ENCODE assay signal across 16 cellular contexts in genomic region chr5:131622633-131623032, GRCh38. TPM values are rescaled to one million over a fixed set of nuclear protein-coding genes. Genes with fewer than 3 reads are reported as not detected.
DNase-seq lines count a peak whose midpoint lies in the region; ATAC-seq and TF ChIP-seq lines count a peak whose summit lies in the region.
"Had no signal": no experiment of that assay in that cellular context is flagged by ENCODE, and none has a peak within 500 bp of the region (broad histone marks: within the 10 kb centered on the region; RNA-seq: fewer than 3 reads in every experiment).

No MANE protein-coding gene starts in this region.

- intact Hi-C loops in ovary (cut with DNase I) = no loop called here

- H3K9me3 Mint-ChIP-seq in activated naive CD8-positive, alpha-beta T cell treated with anti-CD3 and anti-CD28 coated beads for 36 hours = no peaks in the 10 kb centered on the region
- H3K9me3 Mint-ChIP-seq in stimulated activated memory B cell treated with anti-CD40 and anti-IgM and Interleukin-4, amounts not matched to agents 10 μg/mL and 1 μg/mL and 100 μg/mL, for 72 hours = peaks cover 3% of the 10 kb centered on the region
- H3K9me3 Mint-ChIP-seq: activated naive CD4-positive, alpha-beta T cell treated with anti-CD3 and anti-CD28 coated beads for 36 hours had no signal

- no peak overlapping the region for H3K4me3 ChIP-seq in ovary
- H3K4me3 ChIP-seq: uterus had no signal

- peaks cover 26% of the 10 kb centered on the region for H3K36me3 Mint-ChIP-seq in activated naive CD8-positive, alpha-beta T cell treated with anti-CD3 and anti-CD28 coated beads for 36 hours
- peaks cover 52% of the 10 kb centered on the region for H3K36me3 Mint-ChIP-seq in stimulated activated memory B cell treated with anti-CD40 and anti-IgM and Interleukin-4, amounts not matched to agents 10 μg/mL and 1 μg/mL and 100 μg/mL, for 72 hours

- H3K36me3 ChIP-seq in ovary = no peaks in the 10 kb centered on the region
- H3K36me3 ChIP-seq: uterus had no signal

- 80 to 84% (median 80%) methylated on average over 2 of the region's 2 CpGs for WGBS in ovary, 3 donors

- no peak overlapping the region for H3K4me3 Mint-ChIP-seq in activated naive CD8-positive, alpha-beta T cell treated with anti-CD3 and anti-CD28 coated beads for 36 hours
- H3K4me3 Mint-ChIP-seq in stimulated activated memory B cell treated with anti-CD40 and anti-IgM and Interleukin-4, amounts not matched to agents 10 μg/mL and 1 μg/mL and 100 μg/mL, for 72 hours = no peak overlapping the region
- H3K4me3 Mint-ChIP-seq: activated CD8-positive, alpha-beta T cell treated with anti-CD3 and anti-CD28 coated beads, Interleukin-2, amount 10 ng/mL, durations not matched to agents 7 days and 5 days; activated naive CD4-positive, alpha-beta T cell treated with anti-CD3 and anti-CD28 coated beads for 36 hours had no signal

- H3K27ac ChIP-seq in ovary = no peak overlapping the region
- H3K27ac ChIP-seq: uterus had no signal

- ATAC-seq in stimulated activated memory B cell treated with anti-CD40 and anti-IgM and Interleukin-4, amounts not matched to agents 10 μg/mL and 1 μg/mL and 100 μg/mL, for 72 hours = no peak
- ATAC-seq: activated CD8-positive, alpha-beta T cell treated with anti-CD3 and anti-CD28 coated beads, Interleukin-2, amount 10 ng/mL, durations not matched to agents 7 days and 5 days; left lobe of liver; Panc1 had no signal

- no peak for TF ChIP-seq CTCF in ovary (IDR thresholded peaks at IDR 0.05)

- no peaks in the 10 kb centered on the region for H3K27me3 Mint-ChIP-seq in activated naive CD8-positive, alpha-beta T cell treated with anti-CD3 and anti-CD28 coated beads for 36 hours
- no peaks in the 10 kb centered on the region for H3K27me3 Mint-ChIP-seq in stimulated activated memory B cell treated with anti-CD40 and anti-IgM and Interleukin-4, amounts not matched to agents 10 μg/mL and 1 μg/mL and 100 μg/mL, for 72 hours

- DNase-seq in AG08395 (ENCODE audit: low spot score) (peak; percentile 39), M059J (ENCODE audit: low read depth) (peak; percentile 50), epidermal melanocyte (ENCODE audit: insufficient read length, low spot score) (peak; percentile 46), midbrain (lab: John Stamatoyannopoulos, UW) (peak; percentile 82), ovary (no peak), NCI-H1105 (lab: John Stamatoyannopoulos, UW) (no peak)
- no peak for DNase-seq in activated naive CD8-positive, alpha-beta T cell treated with anti-CD3 and anti-CD28 coated beads for 36 hours
- DNase-seq: activated CD8-positive, alpha-beta T cell treated with anti-CD3 and anti-CD28 coated beads, Interleukin-2, amount 10 ng/mL, durations not matched to agents 7 days and 5 days; activated naive CD4-positive, alpha-beta T cell treated with anti-CD3 and anti-CD28 coated beads for 36 hours; DND-41; GOT3; NCI-H345; uterus had no signal

- no peak for TF ChIP-seq POLR2A in ovary (IDR thresholded peaks at IDR 0.05)

- H3K27ac Mint-ChIP-seq in activated naive CD8-positive, alpha-beta T cell treated with anti-CD3 and anti-CD28 coated beads for 36 hours = no peak overlapping the region
- H3K27ac Mint-ChIP-seq in stimulated activated memory B cell treated with anti-CD40 and anti-IgM and Interleukin-4, amounts not matched to agents 10 μg/mL and 1 μg/mL and 100 μg/mL, for 72 hours = no peak overlapping the region
- H3K27ac Mint-ChIP-seq: activated CD8-positive, alpha-beta T cell treated with anti-CD3 and anti-CD28 coated beads, Interleukin-2, amount 10 ng/mL, durations not matched to agents 7 days and 5 days; activated naive CD4-positive, alpha-beta T cell treated with anti-CD3 and anti-CD28 coated beads for 36 hours had no signal

- no peaks in the 10 kb centered on the region for H3K9me3 ChIP-seq in ovary
- H3K9me3 ChIP-seq: uterus had no signal

- peaks cover 3% of the 10 kb centered on the region for H3K4me1 ChIP-seq in ovary (ENCODE audit: insufficient read depth)
- H3K4me1 ChIP-seq: uterus had no signal

- no peaks in the 10 kb centered on the region for H3K27me3 ChIP-seq in ovary
- H3K27me3 ChIP-seq: uterus had no signal

- H3K4me1 Mint-ChIP-seq in activated naive CD8-positive, alpha-beta T cell treated with anti-CD3 and anti-CD28 coated beads for 36 hours = peaks cover 51% of the 10 kb centered on the region
- peaks cover 85% of the 10 kb centered on the region for H3K4me1 Mint-ChIP-seq in stimulated activated memory B cell treated with anti-CD40 and anti-IgM and Interleukin-4, amounts not matched to agents 10 μg/mL and 1 μg/mL and 100 μg/mL, for 72 hours

- TF ChIP-seq EP300 in ovary (IDR thresholded peaks at IDR 0.05) = no peak

RNA-seq across cellular contexts. Expression of gene RAPGEF6, which starts 12.4 kb away (rescaled TPM):
- 5.3 and 8.6 TPM in 2 replicates for total RNA-seq in M059J (2014; rRNA removed; shearing (Covaris generic))
- 10 to 100 TPM; 25.7 to 26.0 TPM for total RNA-seq in activated naive CD8-positive, alpha-beta T cell treated with anti-CD3 and anti-CD28 coated beads for 36 hours
- 10 to 100 TPM; 15.6 to 25.8 (median 19.2) TPM for total RNA-seq in ovary
- polyA plus RNA-seq in ovary = 1 to 10 TPM; 4.2 to 6.1 TPM

Comparison
In these comparisons a context has a peak if more than half of its experiments do, and no peak if none do; other contexts are left out.
1. DNase-seq: peak in AG08395 (single experiment), M059J (single experiment), epidermal melanocyte (single experiment) and midbrain (single experiment); none in activated naive CD8-positive, alpha-beta T cell treated with anti-CD3 and anti-CD28 coated beads for 36 hours (single experiment), ovary (0 of 5) and NCI-H1105 (single experiment).